In genomic region chr16:1208239-1208830, GRCh38 we compare ENCODE assay signal across 15 cellular contexts. TPM values are rescaled to one million over a fixed set of nuclear protein-coding genes. Genes with fewer than 3 reads are reported as not detected.
DNase-seq lines count a peak whose midpoint lies in the region; ATAC-seq lines count a peak whose summit lies in the region.
"Had no signal": no experiment of that assay in that cellular context is flagged by ENCODE, and none has a peak within 500 bp of the region (broad histone marks: within the 10 kb centered on the region; RNA-seq: fewer than 3 reads in every experiment).

No MANE protein-coding gene starts in this region.

- H2BK15ac ChIP-seq in mesendoderm (replicated peaks; ENCODE audit: low read depth): no peak overlapping the region

- ATAC-seq in stimulated activated naive CD8-positive, alpha-beta T cell treated with anti-CD3 and anti-CD28 coated beads, Interleukin-15, amount 100 ng/mL, for 72 hours: peak; percentile 53

- no peak overlapping the region for H3K23ac ChIP-seq in mesendoderm (ENCODE audit: low read length)

- peaks cover 3% of the 10 kb centered on the region for H3K4me1 Mint-ChIP-seq in activated naive CD8-positive, alpha-beta T cell (ENCODE audit: low read depth)
- H3K4me1 Mint-ChIP-seq in stimulated activated naive CD8-positive, alpha-beta T cell treated with anti-CD3 and anti-CD28 coated beads, Interleukin-15, amount 100 ng/mL, for 72 hours: peaks cover 7% of the 10 kb centered on the region

- H3K27ac ChIP-seq in mesendoderm (ENCODE audit: low read depth, low read length): no peak overlapping the region
- H3K27ac ChIP-seq: adrenal gland, PC-9, SK-N-MC, suprapubic skin had no signal

- DNase-seq in activated effector memory CD4-positive, alpha-beta T cell treated with Interleukin-2 at 50 U/mL for 16 hours: peak; percentile 5
- DNase-seq in activated effector memory CD4-positive, alpha-beta T cell treated with anti-CD3 and anti-CD28 coated beads, Interleukin-2, amount 50 U/mL, for 16 hours: no peak
- DNase-seq in KG1 (lab: John Stamatoyannopoulos, UW) (peak; percentile 33), globus pallidus (ENCODE audit: low spot score) (no peak), mesendoderm (no peak)
- no peak for DNase-seq in stimulated activated naive CD8-positive, alpha-beta T cell treated with anti-CD3 and anti-CD28 coated beads, Interleukin-15, amount 100 ng/mL, for 72 hours
- DNase-seq: adrenal gland, MM.1S, NCI-H2029 treated with DMSO at 0.1 percent for 48 hours, NCI-H69, PC-9 had no signal

- no CpG with 5 or more reads among the region's 22 CpGs for WGBS in mesendoderm (ENCODE audit: extremely low coverage, insufficient coverage, low lambda C conversion rate)

- H3K18ac ChIP-seq in mesendoderm (ENCODE audit: low read length): no peak overlapping the region

- no peak overlapping the region for H3K4me3 ChIP-seq in mesendoderm (ENCODE audit: low read length)
- H3K4me3 ChIP-seq: adrenal gland, lung, PC-9, SK-N-MC, suprapubic skin had no signal

- H2AK5ac ChIP-seq in mesendoderm (ENCODE audit: low read length): no peak overlapping the region

- H3K9me3 Mint-ChIP-seq in activated naive CD8-positive, alpha-beta T cell (ENCODE audit: low read depth): no peaks in the 10 kb centered on the region
- H3K9me3 Mint-ChIP-seq in stimulated activated naive CD8-positive, alpha-beta T cell treated with anti-CD3 and anti-CD28 coated beads, Interleukin-15, amount 100 ng/mL, for 72 hours: no peaks in the 10 kb centered on the region

- no peak overlapping the region for H3K4me2 ChIP-seq in mesendoderm (ENCODE audit: low read length)
- H3K4me2 ChIP-seq: PC-9 had no signal

- no peaks in the 10 kb centered on the region for H3K27me3 Mint-ChIP-seq in activated naive CD8-positive, alpha-beta T cell
- H3K27me3 Mint-ChIP-seq in stimulated activated naive CD8-positive, alpha-beta T cell treated with anti-CD3 and anti-CD28 coated beads, Interleukin-15, amount 100 ng/mL, for 72 hours: no peaks in the 10 kb centered on the region

- H3K36me3 Mint-ChIP-seq in activated naive CD8-positive, alpha-beta T cell: no peaks in the 10 kb centered on the region

- no peaks in the 10 kb centered on the region for H3K79me1 ChIP-seq in mesendoderm (ENCODE audit: low read length)

- H3K9ac ChIP-seq in mesendoderm (ENCODE audit: low read length): no peak overlapping the region

- H3K4ac ChIP-seq in mesendoderm (ENCODE audit: low read depth, low read length): no peak overlapping the region

- no peaks in the 10 kb centered on the region for H3K4me1 ChIP-seq in mesendoderm (ENCODE audit: control insufficient read depth, low read depth, low read length)
- H3K4me1 ChIP-seq: adrenal gland, suprapubic skin had no signal

- H3K79me2 ChIP-seq in mesendoderm (ENCODE audit: control insufficient read depth, insufficient read depth, low read length): no peaks in the 10 kb centered on the region

- no peak overlapping the region for H4K8ac ChIP-seq in mesendoderm (ENCODE audit: low read depth, low read length)

- H3K27me3 ChIP-seq in mesendoderm (ENCODE audit: insufficient read depth, low read length, poor library complexity): no peaks in the 10 kb centered on the region
- H3K27me3 ChIP-seq: adrenal gland had no signal

- H3K4me3 Mint-ChIP-seq in activated naive CD8-positive, alpha-beta T cell: peak overlapping the region; percentile 59
- H3K4me3 Mint-ChIP-seq in stimulated activated naive CD8-positive, alpha-beta T cell treated with anti-CD3 and anti-CD28 coated beads, Interleukin-15, amount 100 ng/mL, for 72 hours: peak overlapping the region; percentile 60 to 71

- H4K5ac ChIP-seq in mesendoderm (ENCODE audit: low read length): no peak overlapping the region

- no peak overlapping the region for H2BK120ac ChIP-seq in mesendoderm (ENCODE audit: low read depth, low read length)

- H2BK5ac ChIP-seq in mesendoderm (ENCODE audit: low read length): no peak overlapping the region

- H3K36me3 ChIP-seq in mesendoderm (ENCODE audit: control insufficient read depth, insufficient read depth, low read length): no peaks in the 10 kb centered on the region

- H3K27ac Mint-ChIP-seq in activated naive CD8-positive, alpha-beta T cell: peak overlapping the region; percentile 82
- H3K27ac Mint-ChIP-seq in stimulated activated naive CD8-positive, alpha-beta T cell treated with anti-CD3 and anti-CD28 coated beads, Interleukin-15, amount 100 ng/mL, for 72 hours: peak overlapping the region; percentile 13 to 89

- H3K56ac ChIP-seq in mesendoderm (ENCODE audit: low read length): no peak overlapping the region

RNA-seq across cellular contexts. Expression of gene TPSG1, which starts 16.7 kb away (rescaled TPM):
- polyA plus RNA-seq in mesendoderm (2013, experiment 1 of 2): not detected
- not detected for polyA plus RNA-seq in mesendoderm (2013, experiment 2 of 2)

RNA-seq across cellular contexts. Expression of gene TPSB2, which starts 21.6 kb away (rescaled TPM):
- polyA plus RNA-seq in mesendoderm (2013, experiment 1 of 2): not detected
- polyA plus RNA-seq in mesendoderm (2013, experiment 2 of 2): not detected

RNA-seq across cellular contexts. Expression of gene TPSAB1, which starts 32.2 kb away (rescaled TPM):
- not detected for polyA plus RNA-seq in mesendoderm (2013, experiment 1 of 2)
- polyA plus RNA-seq in mesendoderm (2013, experiment 2 of 2): not detected

RNA-seq across cellular contexts. Expression of gene TPSD1, which starts 47.5 kb away (rescaled TPM):
- not detected for polyA plus RNA-seq in mesendoderm (2013, experiment 1 of 2)
- not detected for polyA plus RNA-seq in mesendoderm (2013, experiment 2 of 2)

RNA-seq across cellular contexts. Expression of gene CACNA1H, which starts 55.4 kb away (rescaled TPM):
- 5.3 TPM for polyA plus RNA-seq in mesendoderm (2013, experiment 1 of 2)
- 4.9 TPM for polyA plus RNA-seq in mesendoderm (2013, experiment 2 of 2)

Comparison
In these comparisons a context has a peak if more than half of its experiments do, and no peak if none do; other contexts are left out.
1. DNase-seq: peak in activated effector memory CD4-positive, alpha-beta T cell treated with Interleukin-2 at 50 U/mL for 16 hours (single experiment) and KG1 (single experiment); none in activated effector memory CD4-positive, alpha-beta T cell treated with anti-CD3 and anti-CD28 coated beads, Interleukin-2, amount 50 U/mL, for 16 hours (single experiment), stimulated activated naive CD8-positive, alpha-beta T cell treated with anti-CD3 and anti-CD28 coated beads, Interleukin-15, amount 100 ng/mL, for 72 hours (0 of 2), globus pallidus (single experiment) and mesendoderm (single experiment).